In genomic region chr15:29924750-29925149, GRCh38 we compare ENCODE assay signal across 8 cellular contexts.
DNase-seq lines count a peak whose midpoint lies in the region; ATAC-seq, FAIRE-seq and TF ChIP-seq lines count a peak whose summit lies in the region.

No MANE protein-coding gene starts in this region.

- ATAC-seq in pancreas (peak; percentile 45 to 84 (median 76)), HG03095 (IDR thresholded peaks at IDR 0.05; ENCODE audit: unreplicated experiment) (no peak)

- H2AFZ ChIP-seq in PC-9 (no peak overlapping the region), Karpas-422 (ENCODE audit: low read length) (no peak overlapping the region)

- TF ChIP-seq CTCF in PC-9 (conservative IDR thresholded peaks at IDR 0.05) (no peak), fibroblast of the aortic adventitia (IDR thresholded peaks at IDR 0.05; ENCODE audit: insufficient read depth, low read length) (no peak), pancreas (IDR thresholded peaks at IDR 0.05) (no peak)

- CTCF ChIA-PET in PC-9 (lab: Charles Lee) = interaction anchor here (1.3 to 2.6 kb wide), 2 partner anchors 104 to 177 kb away, joined by 5 to 13 read pairs; no protein-coding TSS in a partner anchor

- intact Hi-C loops in PC-9 (cut with micrococcal nuclease; ENCODE audit: unreplicated experiment) = loop anchor here (1.0 to 5.0 kb wide), 5 partner anchors 10 to 254 kb away; partner anchors contain the start of gene TJP1
- intact Hi-C loops in pancreas (cut with DNase I) = no loop called here

- no peak overlapping the region for H3K9ac ChIP-seq in Karpas-422 (ENCODE audit: low read length)

- no peaks in the 10 kb centered on the region for H3K36me3 ChIP-seq in PC-9 (ENCODE audit: low read depth)
- H3K36me3 ChIP-seq in pancreas = no peaks in the 10 kb centered on the region
- no peaks in the 10 kb centered on the region for H3K36me3 ChIP-seq in Karpas-422 (ENCODE audit: insufficient read depth, low read length)

- peaks cover 49% of the 10 kb centered on the region for H3F3A ChIP-seq in PC-9 (ENCODE audit: insufficient read depth, low read depth)

- FAIRE-seq in H54 (lab: Jason Lieb, UNC) (peak; percentile 91), pancreas (lab: Jason Lieb, UNC) (no peak)

- 11 to 15% methylated on average over 4 of the region's 4 CpGs for WGBS in pancreas, 2 donors

- DNase-seq in H54 (ENCODE audit: insufficient read length, low spot score) = peak; percentile 49
- DNase-seq in PC-9 = peak; percentile 73 to 81
- DNase-seq in fibroblast of the aortic adventitia (ENCODE audit: low read depth) = peak; percentile 89
- peak in 3 of 6 donors; percentile 41 to 46 (median 43) for DNase-seq in pancreas
- no peak for DNase-seq in DMS 273 (lab: John Stamatoyannopoulos, UW; ENCODE audit: unreplicated experiment)
- DNase-seq in stimulated activated CD4-positive, alpha-beta T cell treated with anti-CD3 and anti-CD28 coated beads, Interleukin-4, amount 100 ng/mL, for 4 hours = no peak
- DNase-seq in Karpas-422 = no peak

- H3K9me3 ChIP-seq in PC-9 (ENCODE audit: insufficient read depth, low read depth) = no peaks in the 10 kb centered on the region
- H3K9me3 ChIP-seq in pancreas = no peaks in the 10 kb centered on the region
- no peaks in the 10 kb centered on the region for H3K9me3 ChIP-seq in Karpas-422 (ENCODE audit: low read length)

- no peaks in the 10 kb centered on the region for H3K27me3 ChIP-seq in PC-9 (ENCODE audit: insufficient read depth, low read depth)
- H3K27me3 ChIP-seq in pancreas = no peaks in the 10 kb centered on the region
- no peaks in the 10 kb centered on the region for H3K27me3 ChIP-seq in Karpas-422 (ENCODE audit: low read length)

- H3K27ac ChIP-seq in PC-9 (peak overlapping the region; percentile 97), pancreas (peak overlapping the region in 2 of 4 donors; percentile 45 to 48), Karpas-422 (ENCODE audit: low read length) (no peak overlapping the region)

- H3K4me1 ChIP-seq in PC-9 (replicated peaks; ENCODE audit: insufficient read depth) (peaks cover 73% of the 10 kb centered on the region), pancreas (no peaks in the 10 kb centered on the region), Karpas-422 (ENCODE audit: low read length) (no peaks in the 10 kb centered on the region)

- POLR2A ChIA-PET in PC-9 (lab: Charles Lee; ENCODE audit: unreplicated experiment) = interaction anchor here (0.5 to 1.2 kb wide), 4 partner anchors 15 to 112 kb away, joined by 3 to 7 read pairs (median 4); partner anchors contain the start of gene TJP1

- no peak for TF ChIP-seq POLR2A in H54 (IDR thresholded peaks at IDR 0.05; ENCODE audit: low read depth, low read length)

- H3K79me2 ChIP-seq in PC-9 (ENCODE audit: low read depth) (no peaks in the 10 kb centered on the region), Karpas-422 (ENCODE audit: low read length) (no peaks in the 10 kb centered on the region)

- H4K20me1 ChIP-seq in PC-9 (ENCODE audit: insufficient read depth) = no peaks in the 10 kb centered on the region
- H4K20me1 ChIP-seq in Karpas-422 (ENCODE audit: insufficient read depth, low read depth, low read length) = no peaks in the 10 kb centered on the region

- H3K9me2 ChIP-seq in PC-9 (ENCODE audit: insufficient read depth) (no peaks in the 10 kb centered on the region), Karpas-422 (replicated peaks; ENCODE audit: insufficient read depth, low read length) (no peaks in the 10 kb centered on the region)

- BruUV-seq in PC-9 (replicated peaks; lab: Mats Ljungman, UMichigan) = TSS peak; percentile 69

- peak overlapping the region; percentile 66 for H3K4me2 ChIP-seq in PC-9
- no peak overlapping the region for H3K4me2 ChIP-seq in Karpas-422 (ENCODE audit: low read depth, low read length, poor library complexity, severe bottlenecking)

- H3K4me3 ChIP-seq in PC-9 (peak overlapping the region; percentile 28; the same call in 1 of the 2 replicates), fibroblast of the aortic adventitia (ENCODE audit: low read depth, low read length) (no peak overlapping the region), pancreas (no peak overlapping the region), Karpas-422 (ENCODE audit: low read length) (no peak overlapping the region)

Comparison
In these comparisons a context has a peak if more than half of its experiments do, and no peak if none do; other contexts are left out.
1. DNase-seq: peak in H54 (single experiment), PC-9 (2 of 2) and fibroblast of the aortic adventitia (single experiment); none in DMS 273 (single experiment), stimulated activated CD4-positive, alpha-beta T cell treated with anti-CD3 and anti-CD28 coated beads, Interleukin-4, amount 100 ng/mL, for 4 hours (0 of 2) and Karpas-422 (single experiment).